In genomic region chr5:15571618-15572017, GRCh38 we compare ENCODE assay signal across 17 cellular contexts.
DNase-seq lines count a peak whose midpoint lies in the region; ATAC-seq, FAIRE-seq and TF ChIP-seq lines count a peak whose summit lies in the region.
"Had no signal": no experiment of that assay in that cellular context is flagged by ENCODE, and none has a peak within 500 bp of the region (broad histone marks: within the 10 kb centered on the region; RNA-seq: fewer than 3 reads in every experiment).

No MANE protein-coding gene starts in this region.

- CTCF ChIA-PET in H1 (lab: Charles Lee; ENCODE audit: partially characterized antibody): interaction anchor here (1.0 kb wide), 1 partner anchor 26 kb away, joined by 4 read pairs; no protein-coding TSS in a partner anchor

- H3K4me3 ChIP-seq in H1 (ENCODE audit: extremely low read depth in 1 of 4, insufficient read depth in 2 of 4, low read depth in 3 of 4, low read length in 4 of 4) (no peak overlapping the region), neuronal stem cell (ENCODE audit: low read length in 2 of 2) (no peak overlapping the region), suprapubic skin (no peak overlapping the region)
- H3K4me3 ChIP-seq: GM23248, HAP-1 had no signal

- H4K8ac ChIP-seq in H1 (ENCODE audit: extremely low read depth, insufficient read depth, low read length) (no peak overlapping the region; the same call in 1 of the 2 replicates), neuronal stem cell (ENCODE audit: low read depth, low read length) (no peak overlapping the region)

- no peak overlapping the region for H4K5ac ChIP-seq in H1 (ENCODE audit: insufficient read length, low read depth, low read length)

- H3K23me2 ChIP-seq in H1 (ENCODE audit: low read depth, low read length): no peaks in the 10 kb centered on the region

- H2AK5ac ChIP-seq in H1 (ENCODE audit: low read depth, low read length) (no peak overlapping the region), neuronal stem cell (ENCODE audit: low read depth, low read length) (no peak overlapping the region)

- POLR2A ChIA-PET in H1 (lab: Charles Lee; ENCODE audit: partially characterized antibody): interaction anchor here (0.7 kb wide), 1 partner anchor 24 kb away, joined by 3 read pairs; no protein-coding TSS in a partner anchor

- no peak overlapping the region for H2BK20ac ChIP-seq in H1 (ENCODE audit: low read length)

- FAIRE-seq in HTR-8/SVneo (lab: Jason Lieb, UNC) (peak; percentile 9), H1 (lab: Jason Lieb, UNC) (no peak)
- FAIRE-seq: G401.6, GM12892 had no signal

- H3K4me1 ChIP-seq in H1 (replicated peaks in 1 of 4; ENCODE audit: control insufficient read depth in 3 of 4, insufficient read depth in 4 of 4, low read length in 3 of 4) (peaks cover 0 to 4% (median under 1%) of the 10 kb centered on the region in 4 experiments; a peak in 3 of 7 replicates), foreskin keratinocyte (peaks cover 10% of the 10 kb centered on the region), neuronal stem cell (ENCODE audit: control insufficient read depth in 2 of 2, insufficient read depth in 1 of 2, low read depth in 1 of 2, low read length in 2 of 2) (peaks cover 5 to 7% of the 10 kb centered on the region in 2 donors), suprapubic skin (no peaks in the 10 kb centered on the region)
- H3K4me1 ChIP-seq: Caco-2, HAP-1 had no signal

- peak overlapping the region; percentile 79 for H3K18ac ChIP-seq in H1 (ENCODE audit: extremely low read depth, low read length)
- H3K18ac ChIP-seq in neuronal stem cell (ENCODE audit: low read length): peak overlapping the region; percentile 76

- no peak overlapping the region for H2BK15ac ChIP-seq in H1 (ENCODE audit: low read length)
- H2BK15ac ChIP-seq in neuronal stem cell (ENCODE audit: low read length): no peak overlapping the region

- H3K9ac ChIP-seq in H1 (replicated peaks in 1 of 4; ENCODE audit: extremely low read depth in 1 of 4, low read depth in 3 of 4, low read length in 3 of 4) (no peak overlapping the region), neuronal stem cell (ENCODE audit: low read depth, low read length, poor library complexity) (no peak overlapping the region)
- H3K9ac ChIP-seq: GM23248 had no signal

- H3K9me3 ChIP-seq in H1 (ENCODE audit: insufficient read depth in 2 of 2, low read depth in 1 of 2, low read length in 1 of 2) (no peaks in the 10 kb centered on the region), neuronal stem cell (replicated peaks in 1 of 2; ENCODE audit: control insufficient read depth in 2 of 2, insufficient read depth in 1 of 2, low read depth in 1 of 2, low read length in 2 of 2) (no peaks in the 10 kb centered on the region), suprapubic skin (no peaks in the 10 kb centered on the region)
- H3K9me3 ChIP-seq: Caco-2, HAP-1 had no signal

- H3K36me3 ChIP-seq in H1 (ENCODE audit: control insufficient read depth in 2 of 4, insufficient read depth in 4 of 4, low read length in 3 of 4) (no peaks in the 10 kb centered on the region), neuronal stem cell (replicated peaks in 1 of 2; ENCODE audit: control insufficient read depth in 2 of 2, insufficient read depth in 2 of 2, low read length in 2 of 2) (no peaks in the 10 kb centered on the region), suprapubic skin (no peaks in the 10 kb centered on the region)
- H3K36me3 ChIP-seq: HAP-1 had no signal

- peak overlapping the region; percentile 64 for H3K4ac ChIP-seq in H1 (replicated peaks; ENCODE audit: insufficient read length, low read depth, low read length)
- no peak overlapping the region for H3K4ac ChIP-seq in neuronal stem cell (ENCODE audit: low read length)

- no peaks in the 10 kb centered on the region for H4K20me1 ChIP-seq in H1 (replicated peaks in 1 of 2; ENCODE audit: control insufficient read depth in 1 of 2, insufficient read depth in 2 of 2, low read length in 2 of 2)

- TF ChIP-seq POLR2A in H1 (IDR thresholded peaks at IDR 0.05; ENCODE audit: control extremely low read depth in 1 of 2, low read depth in 2 of 2, low read length in 2 of 2): no peak
- TF ChIP-seq POLR2A in suprapubic skin (IDR thresholded peaks at IDR 0.05): no peak

- ATAC-seq in foreskin keratinocyte (peak; percentile 86), left lobe of liver (no peak)

- H3K79me2 ChIP-seq in H1 (ENCODE audit: control insufficient read depth in 1 of 2, insufficient read depth in 2 of 2, low read length in 2 of 2): peaks cover 0 to 9% of the 10 kb centered on the region in 2 experiments; a peak in 1 of 4 replicates

- H3K4me2 ChIP-seq in H1 (ENCODE audit: insufficient read depth in 1 of 2, low read depth in 2 of 2, low read length in 2 of 2) (no peak overlapping the region), neuronal stem cell (ENCODE audit: insufficient read depth, low read length, poor library complexity, severe bottlenecking) (no peak overlapping the region)

- TF ChIP-seq EP300 in H1 (IDR thresholded peaks at IDR 0.05; ENCODE audit: borderline replicate concordance in 1 of 2, low read depth in 2 of 2, low read length in 2 of 2): no peak
- TF ChIP-seq EP300 in suprapubic skin (IDR thresholded peaks at IDR 0.05): no peak

- H3K14ac ChIP-seq in H1 (ENCODE audit: insufficient read length) (no peak overlapping the region), neuronal stem cell (ENCODE audit: low read length) (peak overlapping the region; percentile 89)

- H3K27ac ChIP-seq in H1 (ENCODE audit: low read depth, low read length) (0 out of 2 replicates have a peak overlapping the region, but pooled peaks have one; percentile 23), foreskin keratinocyte (no peak overlapping the region), neuronal stem cell (replicated peaks; ENCODE audit: low read length) (no peak overlapping the region), suprapubic skin (no peak overlapping the region)
- H3K27ac ChIP-seq: GM23248 had no signal

- 91% methylated on average over 7 of the region's 7 CpGs; no CpG with 5 or more reads in 1 of the 2 experiments for WGBS in H1 (ENCODE audit: extremely low coverage in 1 of 2, insufficient coverage in 1 of 2, insufficient read length in 1 of 2, insufficient replicate concordance in 2 of 2, low coverage in 1 of 2, low lambda C conversion rate in 2 of 2, missing lambda C conversion rate in 1 of 2), 2 experiments
- no CpG with 5 or more reads among the region's 7 CpGs for WGBS in neuronal stem cell (ENCODE audit: extremely low coverage in 2 of 2, insufficient read length in 2 of 2, insufficient replicate concordance in 1 of 2), 2 donors
- 63% methylated on average over 7 of the region's 7 CpGs for WGBS in suprapubic skin

- peaks cover 2% of the 10 kb centered on the region; the same call in 1 of the 2 replicates for H3K79me1 ChIP-seq in H1 (ENCODE audit: low read depth, low read length)
- peaks cover 2% of the 10 kb centered on the region for H3K79me1 ChIP-seq in neuronal stem cell (ENCODE audit: low read depth, low read length)

- TF ChIP-seq RAD21 in H1 (IDR thresholded peaks at IDR 0.05 in 1 of 2, conservative IDR thresholded peaks at IDR 0.05 in 1 of 2; ENCODE audit: low read depth in 2 of 2, low read length in 2 of 2): no peak

- no peak overlapping the region for H2BK120ac ChIP-seq in H1 (replicated peaks; ENCODE audit: low read depth, low read length)
- no peak overlapping the region for H2BK120ac ChIP-seq in neuronal stem cell (ENCODE audit: low read depth, low read length)

- H4K91ac ChIP-seq in H1 (replicated peaks; ENCODE audit: insufficient read length, low read length) (peak overlapping the region; percentile 92), neuronal stem cell (ENCODE audit: low read depth, low read length, poor library complexity) (no peak overlapping the region)

- no peak for TF ChIP-seq CTCF in H1 (IDR thresholded peaks at IDR 0.05; ENCODE audit: control extremely low read depth in 1 of 3, insufficient read depth in 1 of 3, low read depth in 1 of 3, low read length in 3 of 3)
- no peak for TF ChIP-seq CTCF in foreskin keratinocyte (conservative IDR thresholded peaks at IDR 0.05)
- no peak for TF ChIP-seq CTCF in suprapubic skin (IDR thresholded peaks at IDR 0.05)

- no peak overlapping the region for H2BK12ac ChIP-seq in H1 (ENCODE audit: low read depth, low read length)
- H2BK12ac ChIP-seq in neuronal stem cell (ENCODE audit: low read length): no peak overlapping the region

- H2AFZ ChIP-seq in H1 (ENCODE audit: low read length) (no peak overlapping the region), neuronal stem cell (ENCODE audit: low read length) (no peak overlapping the region)
- H2AFZ ChIP-seq: GM23248 had no signal

- H3K27me3 ChIP-seq in H1 (replicated peaks in 1 of 4; ENCODE audit: control insufficient read depth in 3 of 4, extremely low read depth in 1 of 4, insufficient read depth in 3 of 4, low read length in 3 of 4) (no peaks in the 10 kb centered on the region), foreskin keratinocyte (no peaks in the 10 kb centered on the region), neuronal stem cell (ENCODE audit: control insufficient read depth in 3 of 3, insufficient read depth in 3 of 3, low read depth in 1 of 3, low read length in 3 of 3) (no peaks in the 10 kb centered on the region), suprapubic skin (no peaks in the 10 kb centered on the region)

- H3K23ac ChIP-seq in H1 (ENCODE audit: insufficient read length) (no peak overlapping the region), neuronal stem cell (ENCODE audit: low read depth, low read length, poor library complexity) (no peak overlapping the region)

- H3K56ac ChIP-seq in H1 (replicated peaks; ENCODE audit: insufficient read length, low read depth, low read length): no peak overlapping the region

- DNase-seq in HTR-8/SVneo (ENCODE audit: insufficient read length, low spot score) (no peak), H1 (ENCODE audit: low read depth in 1 of 2, low spot score in 2 of 2) (no peak), foreskin keratinocyte (peak in 1 of 2 donors; percentile 49), neuronal stem cell (ENCODE audit: low spot score) (no peak), left lobe of liver (ENCODE audit: low spot score) (no peak), suprapubic skin (ENCODE audit: low spot score in 2 of 2) (no peak), epidermal melanocyte (ENCODE audit: insufficient read length, low spot score) (no peak)
- DNase-seq: C1 segment of cervical spinal cord; Caco-2; CD4-positive, alpha-beta memory T cell; DMS153; DND-41; GM23248; HFFc6 had no signal

- H2BK5ac ChIP-seq in H1 (ENCODE audit: low read depth, low read length) (no peak overlapping the region), neuronal stem cell (ENCODE audit: low read length) (no peak overlapping the region)

TF ChIP-seq in H1, 55 proteins besides CTCF, POLR2A, EP300 and RAD21:
- TF ChIP-seq SIRT6 (IDR thresholded peaks at IDR 0.05; ENCODE audit: low read length) (no peak), RFX5 (IDR thresholded peaks at IDR 0.05; ENCODE audit: borderline replicate concordance, low read depth, low read length) (no peak), RBBP5 (IDR thresholded peaks at IDR 0.05; ENCODE audit: borderline replicate concordance, low read depth, low read length) (no peak), POU5F1 (IDR thresholded peaks at IDR 0.05; ENCODE audit: low read depth, low read length) (no peak), SIN3A (conservative IDR thresholded peaks at IDR 0.05 in 1 of 2, IDR thresholded peaks at IDR 0.05 in 1 of 2; ENCODE audit: low read depth in 1 of 2, low read length in 2 of 2) (no peak), SUZ12 (IDR thresholded peaks at IDR 0.05; ENCODE audit: low read length) (no peak)
